8 cellular contexts compared by ENCODE assay signal in the genomic region with DNA sequence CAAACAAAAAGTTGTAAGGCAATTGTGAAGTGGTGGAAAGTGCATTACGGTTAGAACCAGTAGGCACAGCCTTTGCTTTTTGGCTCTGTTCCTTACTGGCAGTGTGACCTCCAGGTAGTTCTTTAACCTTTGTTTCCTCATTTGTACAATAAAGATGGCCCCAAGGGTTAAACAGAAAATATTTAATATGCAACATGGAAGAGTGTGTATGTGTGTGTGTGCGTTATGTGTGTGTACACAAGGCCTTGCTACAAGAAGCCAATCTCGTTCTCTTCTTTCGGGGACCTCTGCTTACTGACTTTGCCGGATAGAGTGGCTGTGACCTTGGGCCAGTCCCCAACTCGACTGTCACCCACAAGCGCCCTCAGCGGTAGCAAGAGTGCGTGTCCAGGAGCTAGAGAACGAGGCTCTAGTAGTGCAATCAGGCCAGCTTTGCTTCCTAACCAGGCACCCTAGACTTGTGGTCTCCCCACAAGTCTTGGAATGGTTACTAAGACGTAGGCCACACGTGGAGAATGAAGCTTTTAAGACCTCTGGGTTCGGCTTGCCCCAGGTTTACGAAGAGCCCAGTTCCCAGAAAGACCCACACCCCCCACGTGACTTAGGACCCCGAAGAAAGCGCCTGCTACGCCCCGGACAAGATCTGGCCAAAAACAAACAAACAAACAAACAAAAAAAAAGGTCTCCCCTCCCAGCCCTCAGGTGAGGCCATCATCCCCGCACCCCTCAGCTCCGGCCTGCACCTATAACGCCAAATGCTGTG. TPM values are rescaled to one million over a fixed set of nuclear protein-coding genes. Genes with fewer than 3 reads are reported as not detected.
A peak's percentile ranks its signal among the peaks of the same experiment; 100 is the strongest.
DNase-seq lines count a peak whose midpoint lies in the region; ATAC-seq and TF ChIP-seq lines count a peak whose summit lies in the region.

No MANE protein-coding gene starts in this region.

- peak; percentile 22 for DNase-seq in NCI-H748 (lab: John Stamatoyannopoulos, UW; ENCODE audit: unreplicated experiment)
- no peak for DNase-seq in NCI-H748 treated with DMSO at 0.1 percent for 48 hours (lab: John Stamatoyannopoulos, UW)
- DNase-seq in RPMI7951 (ENCODE audit: low read depth): peak; percentile 52
- peak; percentile 74 for DNase-seq in amniotic epithelial cell (ENCODE audit: low read depth)
- peak; percentile 44 for DNase-seq in hepatic stellate cell (ENCODE audit: low spot score)
- peak; percentile 43 to 74 for DNase-seq in gastrocnemius medialis
- DNase-seq in NCI-H345 treated with DMSO at 0.1 percent for 48 hours (lab: John Stamatoyannopoulos, UW; ENCODE audit: unreplicated experiment): no peak

- TF ChIP-seq POLR2A in gastrocnemius medialis (IDR thresholded peaks at IDR 0.05): no peak

- H3K27me3 ChIP-seq in gastrocnemius medialis: no peaks in the 10 kb centered on the region

- H3K4me1 ChIP-seq in gastrocnemius medialis: peaks cover 57% of the 10 kb centered on the region in 2 donors

- in situ Hi-C loops in gastrocnemius medialis (cut with MboI; ENCODE audit: low sequenced_read_pairs in 4 of 4): loop anchor here in 1 of 4 donors (25.0 kb wide), 1 partner anchor 581 kb away; the partner anchor contains the start of gene USP3

- peak in 1 of 5 experiments; percentile 11 for TF ChIP-seq CTCF in gastrocnemius medialis (IDR thresholded peaks at IDR 0.05 in 4 of 5, conservative IDR thresholded peaks at IDR 0.05 in 1 of 5)

- ATAC-seq in HG03432 (IDR thresholded peaks at IDR 0.05; ENCODE audit: unreplicated experiment): peak; percentile 6
- peak; percentile 25 to 51 for ATAC-seq in gastrocnemius medialis

- peak overlapping the region; percentile 91 to 96 (median 93) for H3K27ac ChIP-seq in gastrocnemius medialis

- peak overlapping the region; percentile 74 to 85 (median 77) for H3K4me3 ChIP-seq in gastrocnemius medialis

- H3K9me3 ChIP-seq in gastrocnemius medialis: no peaks in the 10 kb centered on the region

- peaks cover 0 to 5% of the 10 kb centered on the region in 2 donors for H3K36me3 ChIP-seq in gastrocnemius medialis

- intact Hi-C loops in gastrocnemius medialis (cut with DNase I; ENCODE audit: low total_unique reads): loop anchor here (1.0 to 10.0 kb wide), 3 partner anchors 22 to 588 kb away; partner anchors contain the start of genes HERC1 and USP3

RNA-seq across cellular contexts. Expression of gene CIAO2A, which starts 0.6 kb away (rescaled TPM):
- 223 and 280 TPM in 2 replicates for total RNA-seq in RPMI7951 (2014; rRNA removed; shearing (Covaris generic))
- total RNA-seq in gastrocnemius medialis: 10 to 100 TPM; 26.6 to 65.2 (median 55.1) TPM

RNA-seq across cellular contexts. Expression of gene SNX1, which starts 2.7 kb away (rescaled TPM):
- 45.5 and 49.6 TPM in 2 replicates for total RNA-seq in RPMI7951 (2014; rRNA removed; shearing (Covaris generic))
- total RNA-seq in gastrocnemius medialis: 10 to 100 TPM; 26.7 to 39.3 (median 34.1) TPM

RNA-seq across cellular contexts. Expression of gene DAPK2, which starts 46.8 kb away (rescaled TPM):
- under 0.01 and 0.49 TPM in 2 replicates for total RNA-seq in RPMI7951 (2014; rRNA removed; shearing (Covaris generic))
- 10 to 100 TPM; 28.5 to 70.8 (median 52.7) TPM for total RNA-seq in gastrocnemius medialis

RNA-seq across cellular contexts. Expression of gene SNX22, which starts 58.5 kb away (rescaled TPM):
- 0.12 and 0.29 TPM in 2 replicates for total RNA-seq in RPMI7951 (2014; rRNA removed; shearing (Covaris generic))
- total RNA-seq in gastrocnemius medialis: under 1 TPM in 2 of 4 donors, not detected in 2; 0.09 to 0.87 TPM

Comparison
In these comparisons a context has a peak if more than half of its experiments do, and no peak if none do; other contexts are left out.
1. DNase-seq: peak in NCI-H748 (single experiment), RPMI7951 (single experiment), amniotic epithelial cell (single experiment), hepatic stellate cell (single experiment) and gastrocnemius medialis (2 of 2); none in NCI-H748 treated with DMSO at 0.1 percent for 48 hours (single experiment) and NCI-H345 treated with DMSO at 0.1 percent for 48 hours (single experiment).
2. RNA of gene DAPK2, which starts 46.8 kb away (total RNA-seq): 28.5 to 70.8 TPM in gastrocnemius medialis; under 0.01 to 0.49 TPM in RPMI7951; every median in the first group is over 10 times any median in the second.